22 cellular contexts compared by ENCODE assay signal in genomic region chr17:57143341-57143740, GRCh38. TPM values are rescaled to one million over a fixed set of nuclear protein-coding genes. Genes with fewer than 3 reads are reported as not detected.
A peak's percentile ranks its signal among the peaks of the same experiment; 100 is the strongest.
DNase-seq lines count a peak whose midpoint lies in the region; ATAC-seq and TF ChIP-seq lines count a peak whose summit lies in the region.
"Had no signal": no experiment of that assay in that cellular context is flagged by ENCODE, and none has a peak within 500 bp of the region (broad histone marks: within the 10 kb centered on the region; RNA-seq: fewer than 3 reads in every experiment).

No MANE protein-coding gene starts in this region.

- intact Hi-C loops in esophagus squamous epithelium (cut with DNase I), result no loop called here
- intact Hi-C loops in right lobe of liver (cut with DNase I), result no loop called here

- H3K36me3 ChIP-seq in BLaER1 treated with 17β-estradiol and CSF1 and Interleukin-3, amounts not matched to agents 10 nM and 100 nM, result no peaks in the 10 kb centered on the region
- H3K36me3 ChIP-seq in WERI-Rb-1, result no peaks in the 10 kb centered on the region
- no peaks in the 10 kb centered on the region for H3K36me3 ChIP-seq in esophagus squamous epithelium
- no peaks in the 10 kb centered on the region for H3K36me3 ChIP-seq in parathyroid adenoma (ENCODE audit: control insufficient read depth, insufficient read depth, low read length)
- no peaks in the 10 kb centered on the region for H3K36me3 ChIP-seq in right lobe of liver

- no peak overlapping the region for H3K4me3 ChIP-seq in BLaER1 treated with 17β-estradiol and CSF1 and Interleukin-3, amounts not matched to agents 10 nM and 100 nM
- no peak overlapping the region for H3K4me3 ChIP-seq in WERI-Rb-1 (ENCODE audit: low read depth, low read length)
- H3K4me3 ChIP-seq in esophagus squamous epithelium, result no peak overlapping the region
- no peak overlapping the region for H3K4me3 ChIP-seq in parathyroid adenoma (ENCODE audit: low read depth, low read length)
- H3K4me3 ChIP-seq in right lobe of liver, result no peak overlapping the region
- H3K4me3 ChIP-seq: A549 had no signal

- H3K4me1 ChIP-seq in BLaER1 treated with 17β-estradiol and CSF1 and Interleukin-3, amounts not matched to agents 10 nM and 100 nM, result peaks cover 15 to 96% (median 87%) of the 10 kb centered on the region in 10 experiments
- peaks cover 5 to 46% (median 11%) of the 10 kb centered on the region in 3 donors for H3K4me1 ChIP-seq in esophagus squamous epithelium
- peaks cover 24% of the 10 kb centered on the region for H3K4me1 ChIP-seq in parathyroid adenoma
- H3K4me1 ChIP-seq in right lobe of liver, result no peaks in the 10 kb centered on the region
- H3K4me1 ChIP-seq: A549 had no signal

- DNase-seq in WERI-Rb-1 (no peak), esophagus squamous epithelium (lab: John Stamatoyannopoulos, UW) (no peak), right lobe of liver (no peak)
- DNase-seq in activated CD4-positive, CD25-positive, alpha-beta regulatory T cell treated with anti-CD3 and anti-CD28 coated beads, Interleukin-2, amount 50 U/mL, for 72 hours, result no peak
- DNase-seq: DMS79 treated with DMSO at 0.1 percent for 48 hours, IMR-90, Karpas-422, NCI-H1092, NCI-H146, NCI-H2029 treated with DMSO at 0.1 percent for 48 hours, NCI-H2171 treated with DMSO at 0.1 percent for 48 hours, NCI-H446, NCI-H748 treated with DMSO at 0.1 percent for 48 hours, PC-3, RPMI8226, SHP77 treated with DMSO at 0.1 percent for 48 hours had no signal

- H3K27ac ChIP-seq in BLaER1 treated with 17β-estradiol and CSF1 and Interleukin-3, amounts not matched to agents 10 nM and 100 nM, result no peak overlapping the region
- H3K27ac ChIP-seq in WERI-Rb-1 (peak overlapping the region; percentile 32), esophagus squamous epithelium (peak overlapping the region in 3 of 4 donors; percentile 6 to 71 (median 63)), parathyroid adenoma (no peak overlapping the region), right lobe of liver (no peak overlapping the region)
- H3K27ac ChIP-seq: A549, C4-2B had no signal

- no peaks in the 10 kb centered on the region for H3K27me3 ChIP-seq in BLaER1 treated with 17β-estradiol and CSF1 and Interleukin-3, amounts not matched to agents 10 nM and 100 nM
- no peaks in the 10 kb centered on the region for H3K27me3 ChIP-seq in WERI-Rb-1 (ENCODE audit: insufficient read depth, low read depth, severe bottlenecking)
- no peaks in the 10 kb centered on the region for H3K27me3 ChIP-seq in esophagus squamous epithelium
- H3K27me3 ChIP-seq in parathyroid adenoma (ENCODE audit: control insufficient read depth, insufficient read depth, low read length), result no peaks in the 10 kb centered on the region
- H3K27me3 ChIP-seq in right lobe of liver, result no peaks in the 10 kb centered on the region

- H3K9ac ChIP-seq in BLaER1 treated with 17β-estradiol and CSF1 and Interleukin-3, amounts not matched to agents 10 nM and 100 nM, result no peak overlapping the region
- H3K9ac ChIP-seq in parathyroid adenoma, result no peak overlapping the region

- no peaks in the 10 kb centered on the region for H4K20me1 ChIP-seq in BLaER1 treated with 17β-estradiol and CSF1 and Interleukin-3, amounts not matched to agents 10 nM and 100 nM

- ATAC-seq in HG03442 (IDR thresholded peaks at IDR 0.05; ENCODE audit: unreplicated experiment) (no peak), right lobe of liver (no peak)
- ATAC-seq: A549, PC-3, SK-N-SH treated with all-trans-retinoic acid at 6 μM for 48 hours had no signal

- H3K79me2 ChIP-seq in parathyroid adenoma, result no peaks in the 10 kb centered on the region

- peak overlapping the region in 10 of 11 experiments; percentile 18 to 82 (median 35); a peak in 17 of 22 replicates for H3K4me2 ChIP-seq in BLaER1 treated with 17β-estradiol and CSF1 and Interleukin-3, amounts not matched to agents 10 nM and 100 nM
- H3K4me2 ChIP-seq in parathyroid adenoma (ENCODE audit: low read length), result no peak overlapping the region

- TF ChIP-seq POLR2A in esophagus squamous epithelium (IDR thresholded peaks at IDR 0.05), result no peak
- TF ChIP-seq POLR2A in right lobe of liver (IDR thresholded peaks at IDR 0.05), result no peak

- 39 to 52% methylated on average over 2 of the region's 2 CpGs for WGBS in esophagus squamous epithelium, 2 donors
- WGBS in right lobe of liver (ENCODE audit: insufficient coverage, low coverage, low lambda C conversion rate, missing lambda C conversion rate), result no CpG with 5 or more reads among the region's 2 CpGs

- H3K9me3 ChIP-seq in BLaER1 treated with 17β-estradiol and CSF1 and Interleukin-3, amounts not matched to agents 10 nM and 100 nM (replicated peaks in 1 of 11), result peaks cover 5 to 10% (median 9%) of the 10 kb centered on the region in 11 experiments; a peak in 18 of 22 replicates
- peaks cover 18% of the 10 kb centered on the region for H3K9me3 ChIP-seq in WERI-Rb-1 (ENCODE audit: severe bottlenecking)
- H3K9me3 ChIP-seq in esophagus squamous epithelium, result no peaks in the 10 kb centered on the region
- H3K9me3 ChIP-seq in parathyroid adenoma (ENCODE audit: control insufficient read depth, low read length), result no peaks in the 10 kb centered on the region
- H3K9me3 ChIP-seq in right lobe of liver, result no peaks in the 10 kb centered on the region
- H3K9me3 ChIP-seq: A549 had no signal

- peak overlapping the region; percentile 4 for H2AFZ ChIP-seq in parathyroid adenoma

- TF ChIP-seq CTCF in WERI-Rb-1 (IDR thresholded peaks at IDR 0.05; ENCODE audit: low read depth, low read length), result no peak
- no peak for TF ChIP-seq CTCF in esophagus squamous epithelium (IDR thresholded peaks at IDR 0.05)
- TF ChIP-seq CTCF in parathyroid adenoma (IDR thresholded peaks at IDR 0.05), result no peak
- no peak for TF ChIP-seq CTCF in right lobe of liver (IDR thresholded peaks at IDR 0.05)

RNA-seq across cellular contexts. Expression of gene AKAP1, which starts 58.3 kb away (rescaled TPM):
- 10 to 100 TPM; 22.6 to 51.9 (median 33.3) TPM for total RNA-seq in esophagus squamous epithelium
- total RNA-seq in right lobe of liver, result 10 to 100 TPM; 31.2 to 58.5 (median 43.1) TPM

Comparison
In these comparisons a context has a peak if more than half of its experiments do, and no peak if none do; other contexts are left out.
1. H3K27ac ChIP-seq: peak in WERI-Rb-1 (single experiment) and esophagus squamous epithelium (3 of 4); none in BLaER1 treated with 17β-estradiol and CSF1 and Interleukin-3, amounts not matched to agents 10 nM and 100 nM (0 of 11), parathyroid adenoma (single experiment) and right lobe of liver (0 of 3).